Comparison of ENCODE assay signal across 26 cellular contexts in the genomic region with DNA sequence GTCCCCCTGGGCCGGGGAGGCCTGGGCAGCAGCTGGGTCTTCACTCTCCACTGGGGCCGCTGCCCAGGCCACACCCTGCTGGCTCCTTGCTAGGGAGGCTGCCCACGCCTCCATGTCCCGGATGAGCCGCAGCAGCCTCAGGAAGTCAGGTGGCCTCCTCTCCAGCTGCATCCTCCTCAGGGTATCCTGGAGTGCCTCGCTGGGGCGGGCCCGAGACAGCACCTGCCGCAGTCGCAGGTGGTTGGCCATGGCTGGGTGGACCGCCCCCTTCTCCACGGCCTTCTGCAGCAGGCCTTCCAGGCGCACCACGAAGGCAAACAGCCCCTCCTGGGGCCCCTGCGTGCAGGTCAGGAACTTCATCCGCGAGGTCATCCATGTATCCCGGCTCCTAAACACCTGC. TPM values are rescaled to one million over a fixed set of nuclear protein-coding genes. Genes with fewer than 3 reads are reported as not detected.
"Had no signal": no experiment of that assay in that cellular context is flagged by ENCODE, and none has a peak within 500 bp of the region (broad histone marks: within the 10 kb centered on the region; RNA-seq: fewer than 3 reads in every experiment).

No MANE protein-coding gene starts in this region.

- H3K4me1 Mint-ChIP-seq: activated CD4-positive, alpha-beta memory T cell treated with anti-CD3 and anti-CD28 coated beads, Interleukin-2, amount 10 ng/mL, durations not matched to agents 7 days and 5 days; activated CD8-positive, alpha-beta memory T cell treated with anti-CD3 and anti-CD28 coated beads, Interleukin-2, amount 10 ng/mL, durations not matched to agents 7 days and 5 days; activated T-helper 17 cell treated with anti-CD3 and anti-CD28 coated beads, Interleukin-2, amount 50 U/mL, for 72 hours; immature natural killer cell had no signal

- H3K36me3 ChIP-seq: esophagus muscularis mucosa, heart right ventricle, left ventricle myocardium inferior, neural progenitor cell, tibial nerve, uterus had no signal

- H3K4me3 Mint-ChIP-seq: activated CD4-positive, alpha-beta memory T cell treated with anti-CD3 and anti-CD28 coated beads, Interleukin-2, amount 10 ng/mL, durations not matched to agents 7 days and 5 days; activated CD8-positive, alpha-beta memory T cell treated with anti-CD3 and anti-CD28 coated beads, Interleukin-2, amount 10 ng/mL, durations not matched to agents 7 days and 5 days; activated naive CD8-positive, alpha-beta T cell treated with anti-CD3 and anti-CD28 coated beads for 36 hours; activated T-helper 17 cell treated with anti-CD3 and anti-CD28 coated beads, Interleukin-2, amount 50 U/mL, for 72 hours; dendritic cell treated with granulocyte-macrophage colony-stimulating factor and Interleukin-4, amounts not matched to agents 40 ng/mL and 50 ng/mL, for 4 days; immature natural killer cell; neural progenitor cell; stimulated activated naive CD8-positive, alpha-beta T cell treated with anti-CD3 and anti-CD28 coated beads, Interleukin-15, Interleukin-2, amounts not matched to agents 100 ng/mL and 50 ng/mL, for 24 hours had no signal

- H3K27ac Mint-ChIP-seq: activated CD4-positive, alpha-beta memory T cell treated with anti-CD3 and anti-CD28 coated beads, Interleukin-2, amount 10 ng/mL, durations not matched to agents 7 days and 5 days; activated CD8-positive, alpha-beta memory T cell treated with anti-CD3 and anti-CD28 coated beads, Interleukin-2, amount 10 ng/mL, durations not matched to agents 7 days and 5 days; activated naive CD8-positive, alpha-beta T cell treated with anti-CD3 and anti-CD28 coated beads for 36 hours; activated T-helper 17 cell treated with anti-CD3 and anti-CD28 coated beads, Interleukin-2, amount 50 U/mL, for 72 hours; dendritic cell treated with granulocyte-macrophage colony-stimulating factor and Interleukin-4, amounts not matched to agents 40 ng/mL and 50 ng/mL, for 4 days; immature natural killer cell; neural progenitor cell; stimulated activated naive CD8-positive, alpha-beta T cell treated with anti-CD3 and anti-CD28 coated beads, Interleukin-15, Interleukin-2, amounts not matched to agents 100 ng/mL and 50 ng/mL, for 24 hours had no signal

- H3K27me3 ChIP-seq: uterus had no signal

- H3K9me3 ChIP-seq: esophagus muscularis mucosa, left ventricle myocardium inferior, tibial nerve, uterus had no signal

- H3K4me2 ChIP-seq: neural progenitor cell had no signal

- H3K27ac ChIP-seq: esophagus muscularis mucosa, heart right ventricle, left ventricle myocardium inferior, neural progenitor cell, psoas muscle, tibial nerve, uterus had no signal

- H3K4me3 ChIP-seq: esophagus muscularis mucosa, heart right ventricle, left ventricle myocardium inferior, neural progenitor cell, psoas muscle, tibial nerve, uterus had no signal

- H3K4me1 ChIP-seq: esophagus muscularis mucosa, heart right ventricle, left ventricle myocardium inferior, neural progenitor cell, psoas muscle, tibial nerve, uterus had no signal

- DNase-seq: activated CD4-positive, alpha-beta memory T cell treated with anti-CD3 and anti-CD28 coated beads, Interleukin-2, amount 10 ng/mL, durations not matched to agents 7 days and 5 days; activated CD4-positive, alpha-beta T cell treated with anti-CD3 and anti-CD28 coated beads for 48 hours; activated CD4-positive, CD25-positive, alpha-beta regulatory T cell; activated CD8-positive, alpha-beta memory T cell treated with anti-CD3 and anti-CD28 coated beads, Interleukin-2, amount 10 ng/mL, durations not matched to agents 7 days and 5 days; activated naive CD4-positive, alpha-beta T cell; activated naive CD8-positive, alpha-beta T cell treated with anti-CD3 and anti-CD28 coated beads for 36 hours; activated T-cell treated with anti-CD3 and anti-CD28 coated beads, Interleukin-2, amount 50 U/mL, for 1 hour; amniotic stem cell; effector CD8-positive, alpha-beta T cell; heart right ventricle; immature natural killer cell; kidney glomerular epithelial cell; left ventricle myocardium inferior; psoas muscle; right cardiac atrium; uterus had no signal

- H3K9ac ChIP-seq: neural progenitor cell had no signal

- H3K9me3 Mint-ChIP-seq: activated CD4-positive, alpha-beta memory T cell treated with anti-CD3 and anti-CD28 coated beads, Interleukin-2, amount 10 ng/mL, durations not matched to agents 7 days and 5 days; activated naive CD8-positive, alpha-beta T cell treated with anti-CD3 and anti-CD28 coated beads for 36 hours; activated T-helper 17 cell treated with anti-CD3 and anti-CD28 coated beads, Interleukin-2, amount 50 U/mL, for 72 hours; dendritic cell treated with granulocyte-macrophage colony-stimulating factor and Interleukin-4, amounts not matched to agents 40 ng/mL and 50 ng/mL, for 4 days; immature natural killer cell; stimulated activated naive CD8-positive, alpha-beta T cell treated with anti-CD3 and anti-CD28 coated beads, Interleukin-15, Interleukin-2, amounts not matched to agents 100 ng/mL and 50 ng/mL, for 24 hours had no signal

- H3K36me3 Mint-ChIP-seq: activated CD8-positive, alpha-beta memory T cell treated with anti-CD3 and anti-CD28 coated beads, Interleukin-2, amount 10 ng/mL, durations not matched to agents 7 days and 5 days; activated naive CD8-positive, alpha-beta T cell treated with anti-CD3 and anti-CD28 coated beads for 36 hours; immature natural killer cell; neural progenitor cell had no signal

RNA-seq across cellular contexts. Expression of a gene that starts 2.3 kb away (rescaled TPM):
- total RNA-seq: activated CD4-positive, alpha-beta memory T cell treated with anti-CD3 and anti-CD28 coated beads, Interleukin-2, amount 10 ng/mL, durations not matched to agents 7 days and 5 days; activated CD8-positive, alpha-beta memory T cell treated with anti-CD3 and anti-CD28 coated beads, Interleukin-2, amount 10 ng/mL, durations not matched to agents 7 days and 5 days; activated naive CD8-positive, alpha-beta T cell treated with anti-CD3 and anti-CD28 coated beads for 36 hours; activated T-helper 17 cell treated with anti-CD3 and anti-CD28 coated beads, Interleukin-2, amount 50 U/mL, for 72 hours; endothelial cell of umbilical vein; esophagus muscularis mucosa; heart right ventricle; left ventricle myocardium inferior; mononuclear cell; osteoblast; psoas muscle; right cardiac atrium; skeletal muscle tissue; uterus had no signal
- polyA plus RNA-seq: endothelial cell of umbilical vein, heart right ventricle, immature natural killer cell, psoas muscle, right cardiac atrium had no signal
